In genomic region chr13:20492641-20493040, GRCh38 we compare ENCODE assay signal across 9 cellular contexts. TPM values are rescaled to one million over a fixed set of nuclear protein-coding genes. Genes with fewer than 3 reads are reported as not detected.
DNase-seq lines count a peak whose midpoint lies in the region; ATAC-seq and TF ChIP-seq lines count a peak whose summit lies in the region.
"Had no signal": no experiment of that assay in that cellular context is flagged by ENCODE, and none has a peak within 500 bp of the region (broad histone marks: within the 10 kb centered on the region; RNA-seq: fewer than 3 reads in every experiment).

No MANE protein-coding gene starts in this region.

- TF ChIP-seq CTCF in foreskin fibroblast (IDR thresholded peaks at IDR 0.05; ENCODE audit: low read depth, low read length) (peak; percentile 40), mesothelial cell of epicardium (IDR thresholded peaks at IDR 0.05; ENCODE audit: unreplicated experiment) (no peak)

- no peak overlapping the region for H3K4me3 ChIP-seq in foreskin fibroblast (ENCODE audit: low read depth in 1 of 2, low read length in 2 of 2)

- ATAC-seq in GM19397 (IDR thresholded peaks at IDR 0.05; ENCODE audit: unreplicated experiment) = no peak

- DNase-seq in COR-L47 (lab: John Stamatoyannopoulos, UW) (peak; percentile 35), HK-2 (ENCODE audit: unreplicated experiment) (peak; percentile 36), foreskin fibroblast (peak; percentile 23 to 62), NCI-H2107 treated with DMSO at 0.1 percent for 48 hours (lab: John Stamatoyannopoulos, UW; ENCODE audit: unreplicated experiment) (no peak), mesothelial cell of epicardium (ENCODE audit: low spot score in 2 of 2, unreplicated experiment in 2 of 2) (no peak)
- peak; percentile 10 to 17 for DNase-seq in activated CD4-positive, alpha-beta T cell treated with anti-CD3 and anti-CD28 coated beads, Interleukin-2, amount 50 U/mL, for 4 hours
- peak; percentile 76 for DNase-seq in stimulated activated CD8-positive, alpha-beta memory T cell treated with anti-CD3 and anti-CD28 coated beads, Interleukin-4, amount 100 ng/mL, for 48 hours

- peaks cover 14% of the 10 kb centered on the region for H3K4me1 Mint-ChIP-seq in mesothelial cell of epicardium

- H3K9me3 Mint-ChIP-seq in mesothelial cell of epicardium = no peaks in the 10 kb centered on the region
- H3K9me3 Mint-ChIP-seq: IgD-negative memory B cell had no signal

- H3K4me3 Mint-ChIP-seq in mesothelial cell of epicardium = no peak overlapping the region
- H3K4me3 Mint-ChIP-seq: IgD-negative memory B cell had no signal

- H3K36me3 Mint-ChIP-seq in mesothelial cell of epicardium = peaks cover 4% of the 10 kb centered on the region

- H3K27ac Mint-ChIP-seq in mesothelial cell of epicardium = no peak overlapping the region
- H3K27ac Mint-ChIP-seq: IgD-negative memory B cell had no signal

- no peaks in the 10 kb centered on the region for H3K27me3 Mint-ChIP-seq in mesothelial cell of epicardium (ENCODE audit: low read depth)
- H3K27me3 Mint-ChIP-seq: IgD-negative memory B cell had no signal

RNA-seq across cellular contexts. Expression of gene CRYL1, which starts 33.0 kb away (rescaled TPM):
- 26.9 to 29.7 TPM (median 29.4 TPM) in 3 replicates for total RNA-seq in mesothelial cell of epicardium

Comparison
In these comparisons a context has a peak if more than half of its experiments do, and no peak if none do; other contexts are left out.
1. DNase-seq: peak in COR-L47 (single experiment), HK-2 (single experiment), activated CD4-positive, alpha-beta T cell treated with anti-CD3 and anti-CD28 coated beads, Interleukin-2, amount 50 U/mL, for 4 hours (2 of 2), foreskin fibroblast (2 of 2) and stimulated activated CD8-positive, alpha-beta memory T cell treated with anti-CD3 and anti-CD28 coated beads, Interleukin-4, amount 100 ng/mL, for 48 hours (single experiment); none in NCI-H2107 treated with DMSO at 0.1 percent for 48 hours (single experiment) and mesothelial cell of epicardium (0 of 2).